In the genomic region with DNA sequence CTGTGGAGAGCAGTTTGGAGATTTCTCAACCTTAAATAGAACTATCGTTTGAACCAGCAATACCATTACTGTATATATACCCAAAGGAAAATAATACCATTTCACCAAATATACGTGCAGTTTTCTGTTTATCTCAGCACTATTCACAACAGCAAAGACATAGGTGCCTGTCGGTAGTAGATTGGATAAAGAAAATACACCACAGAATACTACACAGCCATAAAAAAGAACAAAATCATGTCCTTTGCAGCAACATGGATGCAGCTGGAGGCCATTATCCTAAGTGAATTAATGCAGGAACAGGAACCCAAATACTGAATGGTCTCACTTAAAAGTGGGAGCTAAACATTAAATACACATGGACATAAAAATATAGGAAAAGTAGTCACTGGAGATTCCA, we compare ENCODE assay signal across 18 cellular contexts.
DNase-seq lines count a peak whose midpoint lies in the region; ATAC-seq and TF ChIP-seq lines count a peak whose summit lies in the region.
"Had no signal": no experiment of that assay in that cellular context is flagged by ENCODE, and none has a peak within 500 bp of the region (broad histone marks: within the 10 kb centered on the region; RNA-seq: fewer than 3 reads in every experiment).

No MANE protein-coding gene starts in this region.

- H3K4me3 ChIP-seq in CD8-positive, alpha-beta T cell (ENCODE audit: low read depth, low read length) = no peak overlapping the region
- H3K4me3 ChIP-seq in HEK293 (ENCODE audit: low read depth, low read length) = no peak overlapping the region
- no peak overlapping the region for H3K4me3 ChIP-seq in PC-9

- BruUV-seq in PC-9 (replicated peaks; lab: Mats Ljungman, UMichigan) = no TSS peak

- peak overlapping the region; percentile 52 for H3K27ac Mint-ChIP-seq in CD8-positive, alpha-beta T cell
- H3K27ac Mint-ChIP-seq in activated T-helper 17 cell treated with anti-CD3 and anti-CD28 coated beads, Interleukin-2, amount 50 U/mL, for 72 hours = peak overlapping the region; percentile 39
- H3K27ac Mint-ChIP-seq in naive B cell = peak overlapping the region in 4 of 6 donors; percentile 20 to 84 (median 42)
- H3K27ac Mint-ChIP-seq in activated CD8-positive, alpha-beta memory T cell treated with anti-CD3 and anti-CD28 coated beads, Interleukin-2, amount 10 ng/mL, durations not matched to agents 7 days and 5 days = no peak overlapping the region
- H3K27ac Mint-ChIP-seq: H9 had no signal

- no peak overlapping the region for H3K27ac ChIP-seq in CD8-positive, alpha-beta T cell (ENCODE audit: low read depth, low read length)
- H3K27ac ChIP-seq in HEK293 (ENCODE audit: extremely low read depth, low read depth, low read length) (no peak overlapping the region), PC-9 (no peak overlapping the region)
- H3K27ac ChIP-seq: C4-2B had no signal

- no peak for DNase-seq in CD8-positive, alpha-beta T cell
- DNase-seq in naive B cell = no peak
- DNase-seq in GOT3 (lab: John Stamatoyannopoulos, UW) = no peak
- DNase-seq in PC-9 = no peak
- DNase-seq in activated CD8-positive, alpha-beta memory T cell treated with anti-CD3 and anti-CD28 coated beads, Interleukin-2, amount 10 ng/mL, durations not matched to agents 7 days and 5 days = no peak
- DNase-seq in stimulated activated naive CD4-positive, alpha-beta T cell (lab: John Stamatoyannopoulos, UW) = no peak
- DNase-seq: AML-193; CD4-positive, alpha-beta T cell; DMS 273 treated with DMSO at 0.1 percent for 48 hours; DMS53; DND-41; EL; H9; Kasumi-1; KG1 had no signal

- no peak for ATAC-seq in CD8-positive, alpha-beta T cell
- no peak for ATAC-seq in activated T-helper 17 cell treated with anti-CD3 and anti-CD28 coated beads, Interleukin-2, amount 50 U/mL, for 72 hours (replicated peaks)
- no peak for ATAC-seq in naive B cell (ENCODE audit: low read depth in 2 of 2)
- no peak for ATAC-seq in activated CD8-positive, alpha-beta memory T cell treated with anti-CD3 and anti-CD28 coated beads, Interleukin-2, amount 10 ng/mL, durations not matched to agents 7 days and 5 days

- H3K4me1 Mint-ChIP-seq in CD8-positive, alpha-beta T cell (ENCODE audit: low read depth) = peaks cover 12% of the 10 kb centered on the region
- peaks cover 13% of the 10 kb centered on the region for H3K4me1 Mint-ChIP-seq in activated T-helper 17 cell treated with anti-CD3 and anti-CD28 coated beads, Interleukin-2, amount 50 U/mL, for 72 hours
- peaks cover 0 to 5% (median 3%) of the 10 kb centered on the region in 3 donors for H3K4me1 Mint-ChIP-seq in naive B cell
- peaks cover 3% of the 10 kb centered on the region for H3K4me1 Mint-ChIP-seq in activated CD8-positive, alpha-beta memory T cell treated with anti-CD3 and anti-CD28 coated beads, Interleukin-2, amount 10 ng/mL, durations not matched to agents 7 days and 5 days
- H3K4me1 Mint-ChIP-seq: H9 had no signal

- peaks cover 2% of the 10 kb centered on the region for H3K9me3 Mint-ChIP-seq in CD8-positive, alpha-beta T cell
- no peaks in the 10 kb centered on the region for H3K9me3 Mint-ChIP-seq in activated T-helper 17 cell treated with anti-CD3 and anti-CD28 coated beads, Interleukin-2, amount 50 U/mL, for 72 hours
- peaks cover 0 to 2% (median 0%) of the 10 kb centered on the region in 7 donors for H3K9me3 Mint-ChIP-seq in naive B cell
- no peaks in the 10 kb centered on the region for H3K9me3 Mint-ChIP-seq in activated CD8-positive, alpha-beta memory T cell treated with anti-CD3 and anti-CD28 coated beads, Interleukin-2, amount 10 ng/mL, durations not matched to agents 7 days and 5 days (ENCODE audit: low read depth)
- H3K9me3 Mint-ChIP-seq: CD4-positive, alpha-beta T cell; H9 had no signal

- H3K4me3 Mint-ChIP-seq in CD8-positive, alpha-beta T cell = no peak overlapping the region
- no peak overlapping the region for H3K4me3 Mint-ChIP-seq in activated T-helper 17 cell treated with anti-CD3 and anti-CD28 coated beads, Interleukin-2, amount 50 U/mL, for 72 hours
- no peak overlapping the region for H3K4me3 Mint-ChIP-seq in naive B cell
- no peak overlapping the region for H3K4me3 Mint-ChIP-seq in activated CD8-positive, alpha-beta memory T cell treated with anti-CD3 and anti-CD28 coated beads, Interleukin-2, amount 10 ng/mL, durations not matched to agents 7 days and 5 days
- H3K4me3 Mint-ChIP-seq: CD4-positive, alpha-beta T cell; H9 had no signal

- H3F3A ChIP-seq in PC-9 (ENCODE audit: insufficient read depth, low read depth) = peaks cover 15% of the 10 kb centered on the region

- CTCF ChIA-PET in CD8-positive, alpha-beta T cell (lab: Charles Lee) = no interaction called here
- CTCF ChIA-PET in HEK293 (lab: Yijun Ruan, JAX) (no interaction called here), PC-9 (lab: Charles Lee) (no interaction called here)
- CTCF ChIA-PET in activated CD8-positive, alpha-beta memory T cell treated with anti-CD3 and anti-CD28 coated beads, Interleukin-2, amount 10 ng/mL, durations not matched to agents 7 days and 5 days (lab: Charles Lee) = no interaction called here

- H3K27me3 Mint-ChIP-seq in CD8-positive, alpha-beta T cell (ENCODE audit: low read depth) = no peaks in the 10 kb centered on the region
- no peaks in the 10 kb centered on the region for H3K27me3 Mint-ChIP-seq in activated T-helper 17 cell treated with anti-CD3 and anti-CD28 coated beads, Interleukin-2, amount 50 U/mL, for 72 hours
- no peaks in the 10 kb centered on the region for H3K27me3 Mint-ChIP-seq in naive B cell
- no peaks in the 10 kb centered on the region for H3K27me3 Mint-ChIP-seq in activated CD8-positive, alpha-beta memory T cell treated with anti-CD3 and anti-CD28 coated beads, Interleukin-2, amount 10 ng/mL, durations not matched to agents 7 days and 5 days
- H3K27me3 Mint-ChIP-seq: CD4-positive, alpha-beta T cell had no signal

- no peaks in the 10 kb centered on the region for H3K4me1 ChIP-seq in CD8-positive, alpha-beta T cell (ENCODE audit: insufficient read depth, low read length)
- H3K4me1 ChIP-seq in HEK293 (ENCODE audit: control insufficient read depth, insufficient read depth, low read length) (no peaks in the 10 kb centered on the region), PC-9 (replicated peaks; ENCODE audit: insufficient read depth) (no peaks in the 10 kb centered on the region)

- no peaks in the 10 kb centered on the region for H3K9me3 ChIP-seq in CD8-positive, alpha-beta T cell (ENCODE audit: low read length)
- H3K9me3 ChIP-seq in HEK293 (ENCODE audit: control insufficient read depth, insufficient read depth, low read depth, low read length) = no peaks in the 10 kb centered on the region
- no peaks in the 10 kb centered on the region for H3K9me3 ChIP-seq in PC-9 (ENCODE audit: insufficient read depth, low read depth)

- intact Hi-C loops in CD8-positive, alpha-beta T cell (cut with DNase I, micrococcal nuclease) = loop anchor here in 1 of 2 experiments (5.0 kb wide), 1 partner anchor 35 kb away; no protein-coding TSS in a partner anchor
- intact Hi-C loops in PC-9 (cut with micrococcal nuclease; ENCODE audit: unreplicated experiment) = no loop called here

- no peaks in the 10 kb centered on the region for H3K27me3 ChIP-seq in CD8-positive, alpha-beta T cell (ENCODE audit: insufficient read depth, low read length)
- no peaks in the 10 kb centered on the region for H3K27me3 ChIP-seq in PC-9 (ENCODE audit: insufficient read depth, low read depth)

- peaks cover 61% of the 10 kb centered on the region for H3K36me3 ChIP-seq in CD8-positive, alpha-beta T cell (ENCODE audit: insufficient read depth, low read length)
- H3K36me3 ChIP-seq in HEK293 (ENCODE audit: control insufficient read depth in 2 of 2, insufficient read depth in 1 of 2, low read length in 2 of 2) (peaks cover 47 to 82% of the 10 kb centered on the region in 2 experiments), PC-9 (ENCODE audit: low read depth) (peaks cover 31% of the 10 kb centered on the region)

- H3K36me3 Mint-ChIP-seq in CD8-positive, alpha-beta T cell = peaks cover 91% of the 10 kb centered on the region
- H3K36me3 Mint-ChIP-seq in activated T-helper 17 cell treated with anti-CD3 and anti-CD28 coated beads, Interleukin-2, amount 50 U/mL, for 72 hours (ENCODE audit: low read depth) = peaks cover 100% of the 10 kb centered on the region
- H3K36me3 Mint-ChIP-seq in naive B cell = peaks cover 46 to 69% of the 10 kb centered on the region in 2 donors
- peaks cover 84% of the 10 kb centered on the region for H3K36me3 Mint-ChIP-seq in activated CD8-positive, alpha-beta memory T cell treated with anti-CD3 and anti-CD28 coated beads, Interleukin-2, amount 10 ng/mL, durations not matched to agents 7 days and 5 days

- no peak overlapping the region for H2AFZ ChIP-seq in PC-9

- POLR2A ChIA-PET in CD8-positive, alpha-beta T cell (lab: Charles Lee) = interaction anchor here (0.8 kb wide), 1 partner anchor 150 kb away, joined by 3 read pairs; no protein-coding TSS in a partner anchor
- POLR2A ChIA-PET in HEK293 (lab: Yijun Ruan, JAX) = no interaction called here
- POLR2A ChIA-PET in PC-9 (lab: Charles Lee; ENCODE audit: unreplicated experiment) = interaction anchor here (0.6 kb wide), 1 partner anchor 79 kb away, joined by 3 read pairs; no protein-coding TSS in a partner anchor

- no peak for TF ChIP-seq CTCF in CD8-positive, alpha-beta T cell (IDR thresholded peaks at IDR 0.05)
- TF ChIP-seq CTCF in HEK293 (tag by site-specific recombination; IDR thresholded peaks at IDR 0.05) (no peak), PC-9 (conservative IDR thresholded peaks at IDR 0.05) (no peak)

- no peaks in the 10 kb centered on the region for H4K20me1 ChIP-seq in PC-9 (ENCODE audit: insufficient read depth)

- H3K79me2 ChIP-seq in PC-9 (ENCODE audit: low read depth) = no peaks in the 10 kb centered on the region

- no peak overlapping the region for H3K4me2 ChIP-seq in PC-9

- H3K9me2 ChIP-seq in PC-9 (ENCODE audit: insufficient read depth) = no peaks in the 10 kb centered on the region; the same call in 1 of the 2 replicates

TF ChIP-seq in HEK293, 187 proteins besides CTCF, POLR2A, EP300 and RAD21:
- TF ChIP-seq ZNF416 (tag by site-specific recombination; IDR thresholded peaks at IDR 0.05) (no peak), ZBTB1 (tag by site-specific recombination; IDR thresholded peaks at IDR 0.05) (no peak), ZNF146 (tag by site-specific recombination; IDR thresholded peaks at IDR 0.05) (peak; percentile 61), ZNF600 (tag by site-specific recombination; IDR thresholded peaks at IDR 0.05) (no peak), ZBTB21 (tag by site-specific recombination; IDR thresholded peaks at IDR 0.05) (no peak)
